Comparison of ENCODE assay signal across 9 cellular contexts in the genomic region with DNA sequence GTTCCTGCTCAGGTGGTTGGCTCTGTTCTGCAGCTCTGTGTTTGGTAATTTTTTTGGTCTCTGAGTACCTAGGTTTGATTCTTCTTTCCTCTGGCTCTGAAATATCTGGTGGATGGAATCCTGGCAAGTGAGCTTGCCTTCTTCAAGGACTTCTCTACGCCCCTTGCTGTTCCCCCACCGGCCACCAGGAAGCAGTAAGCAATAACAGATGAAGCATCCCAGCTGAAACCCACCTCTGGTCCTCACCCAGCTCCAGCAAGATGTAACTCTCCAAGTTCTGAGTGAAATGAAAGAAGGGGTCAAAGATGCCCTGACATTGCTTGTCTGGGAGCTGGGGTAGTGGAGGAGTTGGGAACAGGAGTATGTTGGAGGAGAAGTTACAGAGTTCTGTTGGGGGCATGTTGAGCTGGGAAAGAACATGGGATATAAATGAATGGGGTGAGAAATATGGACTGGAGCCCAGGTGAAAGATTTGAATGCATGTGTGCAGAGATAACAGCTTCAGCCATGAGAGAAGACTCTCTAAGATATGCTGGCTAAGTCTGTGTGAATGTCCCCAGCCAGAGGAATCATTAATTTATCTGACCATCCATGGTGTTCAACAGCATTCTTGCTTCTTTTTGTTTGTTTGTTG. TPM values are rescaled to one million over a fixed set of nuclear protein-coding genes. Genes with fewer than 3 reads are reported as not detected.
DNase-seq lines count a peak whose midpoint lies in the region; ATAC-seq, FAIRE-seq and TF ChIP-seq lines count a peak whose summit lies in the region.
"Had no signal": no experiment of that assay in that cellular context is flagged by ENCODE, and none has a peak within 500 bp of the region (broad histone marks: within the 10 kb centered on the region; RNA-seq: fewer than 3 reads in every experiment).

No MANE protein-coding gene starts in this region.

- H3K9ac ChIP-seq in endothelial cell of umbilical vein (replicated peaks; ENCODE audit: extremely low read depth, insufficient read depth, low read length) (no peak overlapping the region), parathyroid adenoma (no peak overlapping the region)

- dilution Hi-C loops in endothelial cell of umbilical vein (cut with MboI; ENCODE audit: extremely low pct_ligation_motif_present, low sequenced_read_pairs): no loop called here

- H3K36me3 ChIP-seq in endothelial cell of umbilical vein (ENCODE audit: control insufficient read depth in 2 of 2, extremely low read depth in 1 of 2, insufficient read depth in 2 of 2, low read length in 2 of 2) (no peaks in the 10 kb centered on the region), parathyroid adenoma (ENCODE audit: control insufficient read depth, insufficient read depth, low read length) (no peaks in the 10 kb centered on the region)

- H3K4me2 ChIP-seq in endothelial cell of umbilical vein (ENCODE audit: insufficient read depth, low read length): no peak overlapping the region
- no peak overlapping the region for H3K4me2 ChIP-seq in parathyroid adenoma (ENCODE audit: low read length)

- peak; percentile 55 for FAIRE-seq in endothelial cell of umbilical vein (lab: Jason Lieb, UNC)

- H3K4me1 ChIP-seq in endothelial cell of umbilical vein (ENCODE audit: control insufficient read depth, extremely low read depth, insufficient read depth, low read length): no peaks in the 10 kb centered on the region
- H3K4me1 ChIP-seq in parathyroid adenoma: no peaks in the 10 kb centered on the region

- no peaks in the 10 kb centered on the region for H4K20me1 ChIP-seq in endothelial cell of umbilical vein (replicated peaks; ENCODE audit: control insufficient read depth, extremely low read depth, insufficient read depth, low read length)

- H3K4me3 ChIP-seq in endothelial cell of umbilical vein (replicated peaks in 1 of 3; ENCODE audit: insufficient read depth in 1 of 3, low read depth in 1 of 3, low read length in 3 of 3) (no peak overlapping the region), parathyroid adenoma (ENCODE audit: low read depth, low read length) (no peak overlapping the region)

- intact Hi-C loops in endothelial cell of umbilical vein (cut with micrococcal nuclease): loop anchor here (1.0 kb wide), 2 partner anchors 306 to 313 kb away; no protein-coding TSS in a partner anchor

- H3K9me1 ChIP-seq in endothelial cell of umbilical vein (replicated peaks; ENCODE audit: control insufficient read depth, extremely low read depth, insufficient read depth, low read length): no peaks in the 10 kb centered on the region

- H3K27me3 ChIP-seq in endothelial cell of umbilical vein (ENCODE audit: control insufficient read depth in 2 of 2, insufficient read depth in 2 of 2, low read length in 2 of 2) (peaks cover 4 to 9% of the 10 kb centered on the region in 2 experiments), parathyroid adenoma (ENCODE audit: control insufficient read depth, insufficient read depth, low read length) (no peaks in the 10 kb centered on the region)

- H2AFZ ChIP-seq in endothelial cell of umbilical vein (ENCODE audit: low read depth, low read length) (no peak overlapping the region), parathyroid adenoma (no peak overlapping the region)

- H3K27ac ChIP-seq in endothelial cell of umbilical vein (ENCODE audit: insufficient read depth, low read depth, low read length) (no peak overlapping the region), parathyroid adenoma (no peak overlapping the region)

- POLR2A ChIA-PET in endothelial cell of umbilical vein (lab: Charles Lee): no interaction called here

- H3K79me2 ChIP-seq in endothelial cell of umbilical vein (ENCODE audit: control insufficient read depth, insufficient read depth, low read length): no peaks in the 10 kb centered on the region
- H3K79me2 ChIP-seq in parathyroid adenoma: no peaks in the 10 kb centered on the region

- BruUV-seq in endothelial cell of umbilical vein (replicated peaks; lab: Mats Ljungman, UMichigan): no TSS peak

- ATAC-seq in HG03520 (IDR thresholded peaks at IDR 0.05; ENCODE audit: unreplicated experiment): no peak
- no peak for ATAC-seq in GM21619 (IDR thresholded peaks at IDR 0.05; ENCODE audit: unreplicated experiment)

- no peaks in the 10 kb centered on the region for H3K9me3 ChIP-seq in endothelial cell of umbilical vein (replicated peaks; ENCODE audit: control insufficient read depth, insufficient read depth, low read length)
- H3K9me3 ChIP-seq in parathyroid adenoma (ENCODE audit: control insufficient read depth, low read length): no peaks in the 10 kb centered on the region

- no peak for TF ChIP-seq POLR2A in endothelial cell of umbilical vein (IDR thresholded peaks at IDR 0.05; ENCODE audit: low read depth, low read length)

- TF ChIP-seq CTCF in endothelial cell of umbilical vein (IDR thresholded peaks at IDR 0.05; ENCODE audit: extremely low read depth in 1 of 2, insufficient read depth in 1 of 2, low read depth in 1 of 2, low read length in 2 of 2): peak; percentile 37 to 67
- TF ChIP-seq CTCF in parathyroid adenoma (IDR thresholded peaks at IDR 0.05): peak; percentile 33

- peak; percentile 65 for DNase-seq in D341Med (ENCODE audit: low spot score)
- DNase-seq in HuH-7 (ENCODE audit: low spot score): peak; percentile 41
- peak; percentile 6 for DNase-seq in T-helper 9 cell
- DNase-seq in endothelial cell of umbilical vein (ENCODE audit: low read depth, low spot score): peak; percentile 18
- no peak for DNase-seq in RKO (ENCODE audit: low spot score)

- CTCF ChIA-PET in endothelial cell of umbilical vein (lab: Charles Lee): interaction anchor here (0.7 to 4.0 kb wide), 14 partner anchors 10 to 318 kb away, joined by 3 to 60 read pairs (median 4); no protein-coding TSS in a partner anchor

TF ChIP-seq in endothelial cell of umbilical vein, 7 proteins besides CTCF, POLR2A, EP300 and RAD21:
- TF ChIP-seq EZH2 (IDR thresholded peaks at IDR 0.05; ENCODE audit: borderline replicate concordance, low read depth, low read length, severe bottlenecking): no peak
- no peak for TF ChIP-seq FOS (IDR thresholded peaks at IDR 0.05; ENCODE audit: borderline replicate concordance, insufficient read depth, low read length)
TF ChIP-seq in endothelial cell of umbilical vein: peak in this region for 0.

RNA-seq across cellular contexts. Expression of a gene that starts 51.3 kb away (rescaled TPM):
- not detected in 2 replicates for total RNA-seq in endothelial cell of umbilical vein
- not detected in 2 replicates for polyA plus RNA-seq in endothelial cell of umbilical vein
- polyA plus RNA-seq in endothelial cell of umbilical vein (2011; cell fraction: cytosol; rRNA removed): not detected in 2 replicates
- not detected in 2 replicates for polyA plus RNA-seq in endothelial cell of umbilical vein (2011; cell fraction: nucleus; rRNA removed)
- polyA plus RNA-seq in endothelial cell of umbilical vein (2012): not detected in 2 replicates
- not detected in 2 replicates for polyA minus RNA-seq in endothelial cell of umbilical vein
- polyA minus RNA-seq in endothelial cell of umbilical vein (2011; cell fraction: cytosol; rRNA and poly(A)+ RNA removed): not detected
- polyA minus RNA-seq in endothelial cell of umbilical vein (2011; cell fraction: nucleus; rRNA and poly(A)+ RNA removed): not detected in 2 replicates
- polyA plus RNA-seq: IgD-negative memory B cell had no signal
